30 cellular contexts compared by ENCODE assay signal in genomic region chr4:182807841-182808548, GRCh38.
A peak's percentile ranks its signal among the peaks of the same experiment; 100 is the strongest.
DNase-seq lines count a peak whose midpoint lies in the region; ATAC-seq lines count a peak whose summit lies in the region.
"Had no signal": no experiment of that assay in that cellular context is flagged by ENCODE, and none has a peak within 500 bp of the region (broad histone marks: within the 10 kb centered on the region; RNA-seq: fewer than 3 reads in every experiment).

No MANE protein-coding gene starts in this region.

- H3K36me3 ChIP-seq in trophoblast cell (ENCODE audit: control insufficient read depth in 1 of 2, insufficient read depth in 2 of 2, low read length in 2 of 2), result peaks cover 0 to 2% of the 10 kb centered on the region in 2 experiments
- H3K36me3 ChIP-seq: heart right ventricle, tibial artery, WERI-Rb-1 had no signal

- H2AK5ac ChIP-seq in trophoblast cell (ENCODE audit: low read length), result no peak overlapping the region

- no peak overlapping the region for H2BK120ac ChIP-seq in trophoblast cell (ENCODE audit: insufficient read depth, low read length, poor library complexity)

- peaks cover 1% of the 10 kb centered on the region for H3K4me1 Mint-ChIP-seq in central memory CD8-positive, alpha-beta T cell
- H3K4me1 Mint-ChIP-seq in activated CD4-positive, alpha-beta memory T cell treated with anti-CD3 and anti-CD28 coated beads for 36 hours (ENCODE audit: low read depth), result peaks cover 5% of the 10 kb centered on the region

- no peaks in the 10 kb centered on the region for H3K27me3 Mint-ChIP-seq in central memory CD8-positive, alpha-beta T cell
- H3K27me3 Mint-ChIP-seq in activated CD4-positive, alpha-beta memory T cell treated with anti-CD3 and anti-CD28 coated beads for 36 hours, result peaks cover 4% of the 10 kb centered on the region

- H2BK12ac ChIP-seq in trophoblast cell (ENCODE audit: low read length), result no peak overlapping the region

- H3K4me3 ChIP-seq in trophoblast cell (ENCODE audit: low read depth, low read length), result peak overlapping the region; percentile 46

- H3K9me3 Mint-ChIP-seq in central memory CD8-positive, alpha-beta T cell, result peaks cover under 1% of the 10 kb centered on the region
- H3K9me3 Mint-ChIP-seq in activated CD4-positive, alpha-beta memory T cell treated with anti-CD3 and anti-CD28 coated beads for 36 hours, result peaks cover 17% of the 10 kb centered on the region

- H4K12ac ChIP-seq in trophoblast cell (ENCODE audit: low read depth, low read length), result no peak overlapping the region

- no peak overlapping the region for H4K8ac ChIP-seq in trophoblast cell (ENCODE audit: low read depth, low read length)

- no peak overlapping the region for H3K18ac ChIP-seq in trophoblast cell (ENCODE audit: low read length)

- H3K79me1 ChIP-seq in trophoblast cell (ENCODE audit: low read length), result no peaks in the 10 kb centered on the region

- peak overlapping the region; percentile 76 for H3K23ac ChIP-seq in trophoblast cell (ENCODE audit: low read length)

- no peaks in the 10 kb centered on the region for H3K27me3 ChIP-seq in trophoblast cell (ENCODE audit: insufficient read depth, low read length)

- no CpG with 5 or more reads among the region's 42 CpGs for WGBS in trophoblast cell (ENCODE audit: extremely low coverage, insufficient coverage, insufficient read length)

- no peak overlapping the region for H3K9ac ChIP-seq in trophoblast cell (ENCODE audit: low read length)

- POLR2A ChIA-PET in activated CD4-positive, alpha-beta memory T cell treated with anti-CD3 and anti-CD28 coated beads for 36 hours (lab: Charles Lee), result no interaction called here

- no peak overlapping the region for H3K27ac ChIP-seq in trophoblast cell (ENCODE audit: low read depth, low read length)
- H3K27ac ChIP-seq: psoas muscle, WERI-Rb-1 had no signal

- no peak overlapping the region for H2BK5ac ChIP-seq in trophoblast cell (ENCODE audit: low read depth, low read length, poor library complexity)

- DNase-seq in ELF-1 (ENCODE audit: low read depth, low spot score), result peak; percentile 72
- peak; percentile 34 for DNase-seq in NCI-H1092 treated with DMSO at 0.1 percent for 48 hours (lab: John Stamatoyannopoulos, UW)
- no peak for DNase-seq in central memory CD8-positive, alpha-beta T cell (ENCODE audit: low spot score in 2 of 2)
- no peak for DNase-seq in trophoblast cell
- no peak for DNase-seq in activated CD4-positive, alpha-beta memory T cell treated with anti-CD3 and anti-CD28 coated beads for 36 hours
- DNase-seq in activated effector memory CD4-positive, alpha-beta T cell treated with anti-CD3 and anti-CD28 coated beads, Interleukin-2, amount 50 U/mL, for 16 hours, result no peak
- no peak for DNase-seq in stimulated activated CD8-positive, alpha-beta memory T cell treated with anti-CD3 and anti-CD28 coated beads, Interleukin-4, amount 100 ng/mL, for 48 hours
- DNase-seq: activated CD4-positive, alpha-beta T cell treated with anti-CD3 and anti-CD28 coated beads for 48 hours; activated naive CD4-positive, alpha-beta T cell treated with Interleukin-2 at 50 U/mL for 16 hours; activated T-cell treated with anti-CD3 and anti-CD28 coated beads, Interleukin-2, amount 50 U/mL, for 24 hours; amniotic stem cell; Calu3; DND-41; foreskin melanocyte; GOT3; heart right ventricle; KBM-7; kidney; NCI-H2029; NCI-H524 treated with DMSO at 0.1 percent for 48 hours; occipital lobe; PC-3; psoas muscle; Right ventricle myocardium superior; stimulated activated CD4-positive, alpha-beta T cell treated with anti-CD3 and anti-CD28 coated beads, Interleukin-4, amount 100 ng/mL, for 24 hours; T-helper 9 cell; tibial artery; WERI-Rb-1 had no signal

- H3K79me2 ChIP-seq in trophoblast cell (ENCODE audit: control insufficient read depth, insufficient read depth, low read length, poor library complexity), result no peaks in the 10 kb centered on the region

- no peak overlapping the region for H3K27ac Mint-ChIP-seq in central memory CD8-positive, alpha-beta T cell (ENCODE audit: low read depth)
- H3K27ac Mint-ChIP-seq in activated CD4-positive, alpha-beta memory T cell treated with anti-CD3 and anti-CD28 coated beads for 36 hours, result no peak overlapping the region
- H3K27ac Mint-ChIP-seq: activated T-cell treated with anti-CD3 and anti-CD28 coated beads, Interleukin-2, amount 50 U/mL, for 24 hours; mesothelial cell of epicardium had no signal

- no peak overlapping the region for H3K14ac ChIP-seq in trophoblast cell (ENCODE audit: low read length)

- H3K4me1 ChIP-seq in trophoblast cell (ENCODE audit: control insufficient read depth in 1 of 2, insufficient read depth in 2 of 2, low read length in 2 of 2), result peaks cover 0 to 4% of the 10 kb centered on the region in 2 experiments
- H3K4me1 ChIP-seq: psoas muscle had no signal

- H3K4ac ChIP-seq in trophoblast cell (ENCODE audit: low read depth, low read length), result no peak overlapping the region

- H2AFZ ChIP-seq in trophoblast cell (ENCODE audit: insufficient read depth, low read length, poor library complexity), result no peak overlapping the region

- H3K4me3 Mint-ChIP-seq in central memory CD8-positive, alpha-beta T cell, result peak overlapping the region; percentile 6
- H3K4me3 Mint-ChIP-seq in activated CD4-positive, alpha-beta memory T cell treated with anti-CD3 and anti-CD28 coated beads for 36 hours, result no peak overlapping the region

- peaks cover 10% of the 10 kb centered on the region for H3K9me3 ChIP-seq in trophoblast cell (ENCODE audit: insufficient read depth, low read depth, low read length)
- H3K9me3 ChIP-seq: psoas muscle, tibial artery had no signal

- H3K4me2 ChIP-seq in trophoblast cell (ENCODE audit: low read length), result no peak overlapping the region

- intact Hi-C loops in activated CD4-positive, alpha-beta memory T cell treated with anti-CD3 and anti-CD28 coated beads for 36 hours (cut with micrococcal nuclease), result no loop called here

- H4K91ac ChIP-seq in trophoblast cell (ENCODE audit: low read depth, low read length), result no peak overlapping the region

- CTCF ChIA-PET in activated CD4-positive, alpha-beta memory T cell treated with anti-CD3 and anti-CD28 coated beads for 36 hours (lab: Charles Lee), result no interaction called here

- ATAC-seq in central memory CD8-positive, alpha-beta T cell (replicated peaks; ENCODE audit: extremely low read depth, poor library complexity, severe bottlenecking), result no peak
- ATAC-seq: PC-3 had no signal

- H3K36me3 Mint-ChIP-seq in central memory CD8-positive, alpha-beta T cell (ENCODE audit: insufficient read depth), result peaks cover 8% of the 10 kb centered on the region
- H3K36me3 Mint-ChIP-seq in activated CD4-positive, alpha-beta memory T cell treated with anti-CD3 and anti-CD28 coated beads for 36 hours, result no peaks in the 10 kb centered on the region
- H3K36me3 Mint-ChIP-seq: CD14-positive monocyte had no signal

Comparison
In these comparisons a context has a peak if more than half of its experiments do, and no peak if none do; other contexts are left out.
1. DNase-seq: peak in ELF-1 (single experiment) and NCI-H1092 treated with DMSO at 0.1 percent for 48 hours (single experiment); none in central memory CD8-positive, alpha-beta T cell (0 of 2), trophoblast cell (0 of 2), activated CD4-positive, alpha-beta memory T cell treated with anti-CD3 and anti-CD28 coated beads for 36 hours (single experiment), activated effector memory CD4-positive, alpha-beta T cell treated with anti-CD3 and anti-CD28 coated beads, Interleukin-2, amount 50 U/mL, for 16 hours (single experiment) and stimulated activated CD8-positive, alpha-beta memory T cell treated with anti-CD3 and anti-CD28 coated beads, Interleukin-4, amount 100 ng/mL, for 48 hours (single experiment).